In genomic region chr6:169701953-169702639, GRCh38 we compare ENCODE assay signal across 1 cellular context.
TF ChIP-seq lines count a peak whose summit lies in the region.

Gene C6orf120 (plus strand): TSS chr6:169702126. CDS start chr6:169702460, 334 bp downstream.
Gene WDR27 (minus strand): TSS chr6:169702029. CDS start chr6:169689005, 13,024 bp downstream.

TF ChIP-seq in HepG2, 621 proteins besides CTCF, POLR2A, EP300 and RAD21 (continued from another document and continues in another):
- TF ChIP-seq HINFP (CRISPR knock-in tag; IDR thresholded peaks at IDR 0.05; ENCODE audit: low read depth) (peak; percentile 91), KAT2B (IDR thresholded peaks at IDR 0.05; ENCODE audit: borderline replicate concordance, low read depth, low read length) (no peak), DBP (CRISPR knock-in tag; IDR thresholded peaks at IDR 0.05; ENCODE audit: not compliant biosample characterization) (peak; percentile 78), ZNF441 (CRISPR knock-in tag; IDR thresholded peaks at IDR 0.05; ENCODE audit: borderline replicate concordance) (no peak; the same call in none of the 2 replicates), ZNF567 (CRISPR knock-in tag; IDR thresholded peaks at IDR 0.05; ENCODE audit: borderline replicate concordance) (peak; percentile 94; the same call in 1 of the 2 replicates), HES4 (CRISPR knock-in tag; IDR thresholded peaks at IDR 0.05; ENCODE audit: borderline replicate concordance) (no peak), GPN1 (CRISPR knock-in tag; IDR thresholded peaks at IDR 0.05; ENCODE audit: borderline replicate concordance) (no peak; the same call in none of the 2 replicates), ARID4A (CRISPR knock-in tag; IDR thresholded peaks at IDR 0.05; ENCODE audit: borderline replicate concordance) (peak; percentile 98), STAT5B (CRISPR knock-in tag; IDR thresholded peaks at IDR 0.05) (no peak; the same call in 1 of the 2 replicates), ZSCAN25 (CRISPR knock-in tag; IDR thresholded peaks at IDR 0.05) (no peak; the same call in 1 of the 2 replicates), ZNF256 (CRISPR knock-in tag; conservative IDR thresholded peaks at IDR 0.05) (0 out of 2 replicates have a peak, but pooled peaks have one; percentile 48), ZXDC (CRISPR knock-in tag; IDR thresholded peaks at IDR 0.05) (peak; percentile 85; the same call in 1 of the 2 replicates), RNF219 (CRISPR knock-in tag; IDR thresholded peaks at IDR 0.05) (no peak; the same call in 1 of the 2 replicates), SMARCE1 (IDR thresholded peaks at IDR 0.05; ENCODE audit: borderline replicate concordance) (no peak), TBP (CRISPR knock-in tag; IDR thresholded peaks at IDR 0.05) (0 out of 2 replicates have a peak, but pooled peaks have one; percentile 41), CREB3 (CRISPR knock-in tag; IDR thresholded peaks at IDR 0.05) (peak; percentile 79; the same call in 1 of the 2 replicates), UBTF (CRISPR knock-in tag; IDR thresholded peaks at IDR 0.05) (peak; percentile 94), SIN3A (IDR thresholded peaks at IDR 0.05; ENCODE audit: borderline replicate concordance, low read depth, low read length) (peak; percentile 97), SIX4 (CRISPR knock-in tag; IDR thresholded peaks at IDR 0.05) (peak; percentile 83; the same call in 1 of the 2 replicates), ZNF780A (CRISPR knock-in tag; IDR thresholded peaks at IDR 0.05) (no peak), PHF8 (CRISPR knock-in tag; IDR thresholded peaks at IDR 0.05) (peak; percentile 97), KLF13 (CRISPR knock-in tag; IDR thresholded peaks at IDR 0.05) (peak; percentile 58; the same call in 1 of the 2 replicates), KLF9 (CRISPR knock-in tag; IDR thresholded peaks at IDR 0.05; ENCODE audit: low read depth) (peak; percentile 97; the same call in 1 of the 2 replicates), ZNF329 (CRISPR knock-in tag; IDR thresholded peaks at IDR 0.05; ENCODE audit: low read depth) (0 out of 2 replicates have a peak, but pooled peaks have one; percentile 29), ZNF34 (CRISPR knock-in tag; IDR thresholded peaks at IDR 0.05; ENCODE audit: borderline replicate concordance) (peak; percentile 97), ATF2 (CRISPR knock-in tag; IDR thresholded peaks at IDR 0.05) (peak; percentile 77; the same call in 1 of the 2 replicates), ATRX (CRISPR knock-in tag; IDR thresholded peaks at IDR 0.05; ENCODE audit: borderline replicate concordance) (no peak), CBFB (CRISPR knock-in tag; IDR thresholded peaks at IDR 0.05) (peak; percentile 81)
